Comparison of ENCODE assay signal across 26 cellular contexts in genomic region chr4:3255611-3256186, GRCh38. TPM values are rescaled to one million over a fixed set of nuclear protein-coding genes. Genes with fewer than 3 reads are reported as not detected.
DNase-seq lines count a peak whose midpoint lies in the region; ATAC-seq and TF ChIP-seq lines count a peak whose summit lies in the region.
"Had no signal": no experiment of that assay in that cellular context is flagged by ENCODE, and none has a peak within 500 bp of the region (broad histone marks: within the 10 kb centered on the region; RNA-seq: fewer than 3 reads in every experiment).

No MANE protein-coding gene starts in this region.

- H3K4me1 Mint-ChIP-seq in activated CD4-positive, alpha-beta memory T cell treated with anti-CD3 and anti-CD28 coated beads for 36 hours (ENCODE audit: low read depth): no peaks in the 10 kb centered on the region
- H3K4me1 Mint-ChIP-seq in activated CD4-positive, alpha-beta memory T cell treated with anti-CD3 and anti-CD28 coated beads, Interleukin-2, amount 10 ng/mL, durations not matched to agents 7 days and 5 days: no peaks in the 10 kb centered on the region
- H3K4me1 Mint-ChIP-seq: CD4-positive, CD25-positive, alpha-beta regulatory T cell had no signal

- H3K27ac Mint-ChIP-seq in activated CD4-positive, alpha-beta memory T cell treated with anti-CD3 and anti-CD28 coated beads for 36 hours: no peak overlapping the region
- H3K27ac Mint-ChIP-seq in activated CD4-positive, alpha-beta memory T cell treated with anti-CD3 and anti-CD28 coated beads, Interleukin-2, amount 10 ng/mL, durations not matched to agents 7 days and 5 days: no peak overlapping the region
- H3K27ac Mint-ChIP-seq: activated CD4-positive, alpha-beta T cell treated with anti-CD3 and anti-CD28 coated beads, Interleukin-2, amount 10 ng/mL, durations not matched to agents 24 days and 14 days; CD4-positive, CD25-positive, alpha-beta regulatory T cell; T-helper 2 cell treated with Interferon-gamma antibody and Interleukin-4, amounts not matched to agents 5 μg/mL and 100 μg/mL, for 36 hours had no signal

- WGBS in spleen, 5 donors: 93 to 96% (median 95%) methylated on average over 24 to 36 of the region's 36 CpGs

- CTCF ChIA-PET in activated CD4-positive, alpha-beta memory T cell treated with anti-CD3 and anti-CD28 coated beads for 36 hours (lab: Charles Lee): no interaction called here
- CTCF ChIA-PET in activated CD4-positive, alpha-beta memory T cell treated with anti-CD3 and anti-CD28 coated beads, Interleukin-2, amount 10 ng/mL, durations not matched to agents 7 days and 5 days (lab: Charles Lee): no interaction called here

- TF ChIP-seq CTCF in MM.1S (IDR thresholded peaks at IDR 0.05; ENCODE audit: low read length) (no peak), spleen (IDR thresholded peaks at IDR 0.05 in 8 of 11, conservative IDR thresholded peaks at IDR 0.05 in 3 of 11) (no peak)

- H3K4me1 ChIP-seq in MM.1S (ENCODE audit: low read length) (no peaks in the 10 kb centered on the region), spleen (peaks cover 0 to 12% (median 0%) of the 10 kb centered on the region in 6 donors)
- H3K4me1 ChIP-seq: A549, SJCRH30 had no signal

- H3K4me2 ChIP-seq in MM.1S (ENCODE audit: low read depth, low read length): peak overlapping the region; percentile 14; the same call in 1 of the 2 replicates
- H3K4me2 ChIP-seq: A549, hepatocyte, KMS-11 had no signal

- intact Hi-C loops in activated CD4-positive, alpha-beta memory T cell treated with anti-CD3 and anti-CD28 coated beads for 36 hours (cut with micrococcal nuclease): no loop called here
- intact Hi-C loops in spleen (cut with DNase I; ENCODE audit: low total_unique reads): no loop called here

- H3K9ac ChIP-seq in MM.1S (ENCODE audit: low read length): no peak overlapping the region
- H3K9ac ChIP-seq: KMS-11 had no signal

- no peaks in the 10 kb centered on the region for H3K9me2 ChIP-seq in MM.1S (replicated peaks; ENCODE audit: insufficient read depth, low read length)

- H3K4me3 Mint-ChIP-seq in activated CD4-positive, alpha-beta memory T cell treated with anti-CD3 and anti-CD28 coated beads for 36 hours: no peak overlapping the region
- H3K4me3 Mint-ChIP-seq in activated CD4-positive, alpha-beta memory T cell treated with anti-CD3 and anti-CD28 coated beads, Interleukin-2, amount 10 ng/mL, durations not matched to agents 7 days and 5 days: no peak overlapping the region
- H3K4me3 Mint-ChIP-seq: activated CD4-positive, alpha-beta T cell treated with anti-CD3 and anti-CD28 coated beads, Interleukin-2, amount 10 ng/mL, durations not matched to agents 24 days and 14 days; CD4-positive, CD25-positive, alpha-beta regulatory T cell; T-helper 2 cell treated with Interferon-gamma antibody and Interleukin-4, amounts not matched to agents 5 μg/mL and 100 μg/mL, for 36 hours had no signal

- no peak for TF ChIP-seq POLR2A in spleen (IDR thresholded peaks at IDR 0.05)

- H2AFZ ChIP-seq in MM.1S (ENCODE audit: low read length): no peak overlapping the region
- H2AFZ ChIP-seq: hepatocyte had no signal

- peak; percentile 2 for DNase-seq in activated CD4-positive, alpha-beta memory T cell treated with anti-CD3 and anti-CD28 coated beads for 36 hours
- DNase-seq in activated CD4-positive, alpha-beta memory T cell treated with anti-CD3 and anti-CD28 coated beads, Interleukin-2, amount 10 ng/mL, durations not matched to agents 7 days and 5 days: no peak
- DNase-seq in MM.1S (no peak), left lobe of liver (ENCODE audit: low spot score) (peak; percentile 35), spleen (peak; percentile 70), dedifferentiated amniotic fluid mesenchymal stem cell (ENCODE audit: extremely low spot score) (no peak), cerebellar cortex (ENCODE audit: low spot score) (no peak), NCI-H187 treated with DMSO at 0.1 percent for 48 hours (lab: John Stamatoyannopoulos, UW) (no peak)
- DNase-seq: activated CD4-positive, alpha-beta T cell treated with anti-CD3 and anti-CD28 coated beads, Interleukin-2, amount 10 ng/mL, durations not matched to agents 24 days and 14 days; activated T-cell treated with anti-CD3 and anti-CD28 coated beads, Interleukin-2, amount 50 U/mL, for 48 hours; anterior cingulate cortex; CD4-positive, CD25-positive, alpha-beta regulatory T cell; cerebellar nuclear complex; DND-41; GOT3; NCI-H1048; NCI-H526; occipital lobe; stimulated activated CD4-positive, alpha-beta T cell treated with anti-CD3 and anti-CD28 coated beads, Interleukin-4, amount 100 ng/mL, for 4 hours; stimulated activated CD8-positive, alpha-beta memory T cell treated with anti-CD3 and anti-CD28 coated beads, Interleukin-4, amount 100 ng/mL, for 48 hours had no signal

- H3K27me3 ChIP-seq in MM.1S (replicated peaks; ENCODE audit: insufficient read depth, low read length): peaks cover 21% of the 10 kb centered on the region
- no peaks in the 10 kb centered on the region for H3K27me3 ChIP-seq in spleen (replicated peaks in 1 of 7)
- H3K27me3 ChIP-seq: hepatocyte, SJCRH30 had no signal

- no peak overlapping the region for H3K27ac ChIP-seq in MM.1S (ENCODE audit: low read length)
- no peak overlapping the region for H3K27ac ChIP-seq in spleen
- H3K27ac ChIP-seq: A549, hepatocyte, KMS-11, SJCRH30 had no signal

- no peaks in the 10 kb centered on the region for H3K27me3 Mint-ChIP-seq in activated CD4-positive, alpha-beta memory T cell treated with anti-CD3 and anti-CD28 coated beads for 36 hours
- no peaks in the 10 kb centered on the region for H3K27me3 Mint-ChIP-seq in activated CD4-positive, alpha-beta memory T cell treated with anti-CD3 and anti-CD28 coated beads, Interleukin-2, amount 10 ng/mL, durations not matched to agents 7 days and 5 days
- H3K27me3 Mint-ChIP-seq: activated CD4-positive, alpha-beta T cell treated with anti-CD3 and anti-CD28 coated beads, Interleukin-2, amount 10 ng/mL, durations not matched to agents 24 days and 14 days; CD4-positive, CD25-positive, alpha-beta regulatory T cell had no signal

- H3K9me3 Mint-ChIP-seq in activated CD4-positive, alpha-beta memory T cell treated with anti-CD3 and anti-CD28 coated beads for 36 hours: no peaks in the 10 kb centered on the region
- no peaks in the 10 kb centered on the region for H3K9me3 Mint-ChIP-seq in activated CD4-positive, alpha-beta memory T cell treated with anti-CD3 and anti-CD28 coated beads, Interleukin-2, amount 10 ng/mL, durations not matched to agents 7 days and 5 days
- H3K9me3 Mint-ChIP-seq: activated CD4-positive, alpha-beta T cell treated with anti-CD3 and anti-CD28 coated beads, Interleukin-2, amount 10 ng/mL, durations not matched to agents 24 days and 14 days; T-helper 2 cell treated with Interferon-gamma antibody and Interleukin-4, amounts not matched to agents 5 μg/mL and 100 μg/mL, for 36 hours had no signal

- H3K4me3 ChIP-seq in MM.1S (ENCODE audit: low read length) (no peak overlapping the region), spleen (no peak overlapping the region)
- H3K4me3 ChIP-seq: A549, hepatocyte, SJCRH30 had no signal

- no peaks in the 10 kb centered on the region for H3F3A ChIP-seq in MM.1S (ENCODE audit: insufficient read depth, low read length)

- POLR2A ChIA-PET in activated CD4-positive, alpha-beta memory T cell treated with anti-CD3 and anti-CD28 coated beads for 36 hours (lab: Charles Lee): no interaction called here
- POLR2A ChIA-PET in activated CD4-positive, alpha-beta memory T cell treated with anti-CD3 and anti-CD28 coated beads, Interleukin-2, amount 10 ng/mL, durations not matched to agents 7 days and 5 days (lab: Charles Lee): no interaction called here

- H3K9me3 ChIP-seq in MM.1S (replicated peaks; ENCODE audit: insufficient read depth, low read length) (no peaks in the 10 kb centered on the region), spleen (no peaks in the 10 kb centered on the region)
- H3K9me3 ChIP-seq: A549, SJCRH30 had no signal

- no peak for ATAC-seq in left lobe of liver
- ATAC-seq: A549 had no signal

- no peaks in the 10 kb centered on the region for H4K20me1 ChIP-seq in MM.1S (ENCODE audit: insufficient read depth, low read length)

- no peaks in the 10 kb centered on the region for H3K36me3 Mint-ChIP-seq in activated CD4-positive, alpha-beta memory T cell treated with anti-CD3 and anti-CD28 coated beads for 36 hours
- H3K36me3 Mint-ChIP-seq in activated CD4-positive, alpha-beta memory T cell treated with anti-CD3 and anti-CD28 coated beads, Interleukin-2, amount 10 ng/mL, durations not matched to agents 7 days and 5 days (ENCODE audit: low read depth): no peaks in the 10 kb centered on the region
- H3K36me3 Mint-ChIP-seq: CD4-positive, CD25-positive, alpha-beta regulatory T cell had no signal

- H3K36me3 ChIP-seq in MM.1S (replicated peaks; ENCODE audit: insufficient read depth, low read length) (no peaks in the 10 kb centered on the region), spleen (peaks cover 0 to 34% (median 4%) of the 10 kb centered on the region in 6 donors)
- H3K36me3 ChIP-seq: SJCRH30 had no signal

- no peaks in the 10 kb centered on the region for H3K79me2 ChIP-seq in MM.1S (ENCODE audit: low read length)
- H3K79me2 ChIP-seq: hepatocyte had no signal

RNA-seq across cellular contexts. Expression of gene MSANTD1, which starts 6.7 kb away (rescaled TPM):
- under 1 TPM; 0.39 to 0.45 TPM for total RNA-seq in activated CD4-positive, alpha-beta memory T cell treated with anti-CD3 and anti-CD28 coated beads for 36 hours
- total RNA-seq in activated CD4-positive, alpha-beta memory T cell treated with anti-CD3 and anti-CD28 coated beads, Interleukin-2, amount 10 ng/mL, durations not matched to agents 7 days and 5 days: under 1 TPM; 0.60 to 0.65 TPM
- 1.1 TPM for total RNA-seq in left lobe of liver
- 1 to 10 TPM; 1.4 to 2.8 (median 2.2) TPM for total RNA-seq in spleen
- polyA plus RNA-seq in spleen: 1 to 10 TPM in 1 of 3 donors, under 1 TPM in 2; 0.41 to 1.0 (median 0.90) TPM
- polyA plus RNA-seq: keratinocyte had no signal

RNA-seq across cellular contexts. Expression of gene RGS12, which starts 37.1 kb away (rescaled TPM):
- 1 to 10 TPM; 8.6 to 8.8 TPM for total RNA-seq in activated CD4-positive, alpha-beta memory T cell treated with anti-CD3 and anti-CD28 coated beads for 36 hours
- 1 to 10 TPM; 7.4 to 7.5 TPM for total RNA-seq in activated CD4-positive, alpha-beta memory T cell treated with anti-CD3 and anti-CD28 coated beads, Interleukin-2, amount 10 ng/mL, durations not matched to agents 7 days and 5 days
- total RNA-seq in left lobe of liver: 29.3 TPM
- total RNA-seq in spleen: 10 to 100 TPM; 12.0 to 36.2 (median 18.8) TPM
- polyA plus RNA-seq in spleen: 10 to 100 TPM in 2 of 3 donors, 1 to 10 TPM in 1; 7.5 to 26.5 (median 23.1) TPM

Comparison
In these comparisons a context has a peak if more than half of its experiments do, and no peak if none do; other contexts are left out.
1. DNase-seq: peak in activated CD4-positive, alpha-beta memory T cell treated with anti-CD3 and anti-CD28 coated beads for 36 hours (single experiment), left lobe of liver (single experiment) and spleen (single experiment); none in activated CD4-positive, alpha-beta memory T cell treated with anti-CD3 and anti-CD28 coated beads, Interleukin-2, amount 10 ng/mL, durations not matched to agents 7 days and 5 days (single experiment), MM.1S (single experiment), dedifferentiated amniotic fluid mesenchymal stem cell (single experiment), cerebellar cortex (single experiment) and NCI-H187 treated with DMSO at 0.1 percent for 48 hours (single experiment).